Comparison of ENCODE assay signal across 1 cellular context in genomic region chr9:89454498-89455355, GRCh38.
TF ChIP-seq lines count a peak whose summit lies in the region.

No MANE protein-coding gene starts in this region.

TF ChIP-seq in WTC11, 78 proteins besides CTCF, POLR2A, EP300 and RAD21 (continued from another document):
- TF ChIP-seq PRDM15 (CRISPR knock-in tag; IDR thresholded peaks at IDR 0.05) = no peak
- no peak for TF ChIP-seq CREM (CRISPR knock-in tag; IDR thresholded peaks at IDR 0.05)
TF ChIP-seq in WTC11: peak in this region for 0.
